9 cellular contexts compared by ENCODE assay signal in genomic region chr7:132518102-132518838, GRCh38. TPM values are rescaled to one million over a fixed set of nuclear protein-coding genes. Genes with fewer than 3 reads are reported as not detected.
DNase-seq lines count a peak whose midpoint lies in the region; ATAC-seq and TF ChIP-seq lines count a peak whose summit lies in the region.
"Had no signal": no experiment of that assay in that cellular context is flagged by ENCODE, and none has a peak within 500 bp of the region (broad histone marks: within the 10 kb centered on the region; RNA-seq: fewer than 3 reads in every experiment).

No MANE protein-coding gene starts in this region.

- no peak overlapping the region for H3K4me3 ChIP-seq in CD8-positive, alpha-beta T cell (ENCODE audit: low read depth, low read length)
- H3K4me3 ChIP-seq in GM23248 (no peak overlapping the region), lower lobe of right lung (no peak overlapping the region)

- H3K79me2 ChIP-seq in GM23248 (ENCODE audit: insufficient read depth): no peaks in the 10 kb centered on the region

- H3K36me3 ChIP-seq in CD8-positive, alpha-beta T cell (ENCODE audit: insufficient read depth, low read length): no peaks in the 10 kb centered on the region
- H3K36me3 ChIP-seq in GM23248 (ENCODE audit: low read depth) (no peaks in the 10 kb centered on the region), lower lobe of right lung (no peaks in the 10 kb centered on the region)

- no peak overlapping the region for H3K27ac ChIP-seq in CD8-positive, alpha-beta T cell (ENCODE audit: low read depth, low read length)
- H3K27ac ChIP-seq in GM23248: no peak overlapping the region
- H3K27ac ChIP-seq in lower lobe of right lung: no peak overlapping the region

- no peaks in the 10 kb centered on the region for H3K36me3 Mint-ChIP-seq in CD8-positive, alpha-beta T cell

- no peaks in the 10 kb centered on the region for H3K27me3 Mint-ChIP-seq in CD8-positive, alpha-beta T cell (ENCODE audit: low read depth)

- no peaks in the 10 kb centered on the region for H3K4me1 Mint-ChIP-seq in CD8-positive, alpha-beta T cell (ENCODE audit: low read depth)

- POLR2A ChIA-PET in CD8-positive, alpha-beta T cell (lab: Charles Lee): no interaction called here

- no peak overlapping the region for H2AFZ ChIP-seq in GM23248

- ATAC-seq in CD8-positive, alpha-beta T cell: no peak
- ATAC-seq in SK-N-SH treated with all-trans-retinoic acid at 6 μM for 48 hours (peak; percentile 57), GM21723 (IDR thresholded peaks at IDR 0.05; ENCODE audit: unreplicated experiment) (no peak), lower lobe of right lung (no peak), HG03108 (IDR thresholded peaks at IDR 0.05; ENCODE audit: unreplicated experiment) (no peak), GM18520 (IDR thresholded peaks at IDR 0.05; ENCODE audit: unreplicated experiment) (no peak)

- no peaks in the 10 kb centered on the region for H3K9me3 ChIP-seq in CD8-positive, alpha-beta T cell (ENCODE audit: low read length)
- H3K9me3 ChIP-seq in GM23248 (ENCODE audit: low read depth) (no peaks in the 10 kb centered on the region), lower lobe of right lung (no peaks in the 10 kb centered on the region)

- CTCF ChIA-PET in CD8-positive, alpha-beta T cell (lab: Charles Lee): interaction anchor here (0.7 to 1.6 kb wide), 3 partner anchors 9 to 37 kb away, joined by 3 to 6 read pairs (median 3); no protein-coding TSS in a partner anchor

- DNase-seq in CD8-positive, alpha-beta T cell: no peak
- DNase-seq in GM23248 (peak; percentile 14), islet precursor cell (peak; percentile 74), lower lobe of right lung (no peak)
- DNase-seq: activated CD4-positive, alpha-beta T cell treated with anti-CD3 and anti-CD28 coated beads, Interleukin-2, amount 50 U/mL, for 4 hours had no signal

- WGBS in GM23248 (ENCODE audit: low coverage in 1 of 2, low lambda C conversion rate in 2 of 2, missing lambda C conversion rate in 2 of 2), 2 experiments: 71 to 74% methylated on average over 11 of the region's 11 CpGs

- in situ Hi-C loops in GM23248 (cut with MboI): no loop called here

- no peak overlapping the region for H3K27ac Mint-ChIP-seq in CD8-positive, alpha-beta T cell

- no peak overlapping the region for H3K4me3 Mint-ChIP-seq in CD8-positive, alpha-beta T cell

- H3K4me1 ChIP-seq in CD8-positive, alpha-beta T cell (ENCODE audit: insufficient read depth, low read length): no peaks in the 10 kb centered on the region
- H3K4me1 ChIP-seq in GM23248 (ENCODE audit: insufficient read depth) (no peaks in the 10 kb centered on the region), lower lobe of right lung (peaks cover 9% of the 10 kb centered on the region)

- no peaks in the 10 kb centered on the region for H3K9me2 ChIP-seq in GM23248 (ENCODE audit: insufficient read depth)

- no peak overlapping the region for H3K4me2 ChIP-seq in GM23248 (ENCODE audit: unreplicated experiment)

- H3K27me3 ChIP-seq in CD8-positive, alpha-beta T cell (ENCODE audit: insufficient read depth, low read length): no peaks in the 10 kb centered on the region
- no peaks in the 10 kb centered on the region for H3K27me3 ChIP-seq in GM23248 (replicated peaks; ENCODE audit: insufficient read depth)
- H3K27me3 ChIP-seq in lower lobe of right lung (ENCODE audit: low read depth): no peaks in the 10 kb centered on the region

- H3F3A ChIP-seq in GM23248 (ENCODE audit: insufficient read depth): no peaks in the 10 kb centered on the region

- H4K20me1 ChIP-seq in GM23248 (ENCODE audit: insufficient read depth): no peaks in the 10 kb centered on the region

- H3K9ac ChIP-seq in GM23248: no peak overlapping the region

- no peaks in the 10 kb centered on the region for H3K9me3 Mint-ChIP-seq in CD8-positive, alpha-beta T cell

- TF ChIP-seq CTCF in CD8-positive, alpha-beta T cell (IDR thresholded peaks at IDR 0.05): peak; percentile 31
- no peak for TF ChIP-seq CTCF in lower lobe of right lung (IDR thresholded peaks at IDR 0.05)

- intact Hi-C loops in CD8-positive, alpha-beta T cell (cut with DNase I, micrococcal nuclease): no loop called here
- intact Hi-C loops in lower lobe of right lung (cut with DNase I): no loop called here

TF ChIP-seq in SK-N-SH treated with all-trans-retinoic acid at 6 μM for 48 hours, 23 proteins besides CTCF, POLR2A, EP300 and RAD21:
- TF ChIP-seq ZFP30 (CRISPR knock-in tag; IDR thresholded peaks at IDR 0.05) (no peak), BACH2 (CRISPR knock-in tag; IDR thresholded peaks at IDR 0.05; ENCODE audit: borderline replicate concordance) (no peak), TOX (CRISPR knock-in tag; IDR thresholded peaks at IDR 0.05; ENCODE audit: borderline replicate concordance) (no peak), TCF4 (CRISPR knock-in tag; IDR thresholded peaks at IDR 0.05; ENCODE audit: borderline replicate concordance) (no peak), RARB (CRISPR knock-in tag; IDR thresholded peaks at IDR 0.05) (no peak), ZNF8 (CRISPR knock-in tag; IDR thresholded peaks at IDR 0.05) (no peak), GLIS3 (CRISPR knock-in tag; IDR thresholded peaks at IDR 0.05) (no peak), ISL1 (CRISPR knock-in tag; IDR thresholded peaks at IDR 0.05) (no peak), ZFP3 (CRISPR knock-in tag; IDR thresholded peaks at IDR 0.05) (no peak), ZNF565 (CRISPR knock-in tag; conservative IDR thresholded peaks at IDR 0.05; ENCODE audit: low read depth) (no peak), SNAI2 (CRISPR knock-in tag; IDR thresholded peaks at IDR 0.05) (no peak)
- TF ChIP-seq, protein P1, sequence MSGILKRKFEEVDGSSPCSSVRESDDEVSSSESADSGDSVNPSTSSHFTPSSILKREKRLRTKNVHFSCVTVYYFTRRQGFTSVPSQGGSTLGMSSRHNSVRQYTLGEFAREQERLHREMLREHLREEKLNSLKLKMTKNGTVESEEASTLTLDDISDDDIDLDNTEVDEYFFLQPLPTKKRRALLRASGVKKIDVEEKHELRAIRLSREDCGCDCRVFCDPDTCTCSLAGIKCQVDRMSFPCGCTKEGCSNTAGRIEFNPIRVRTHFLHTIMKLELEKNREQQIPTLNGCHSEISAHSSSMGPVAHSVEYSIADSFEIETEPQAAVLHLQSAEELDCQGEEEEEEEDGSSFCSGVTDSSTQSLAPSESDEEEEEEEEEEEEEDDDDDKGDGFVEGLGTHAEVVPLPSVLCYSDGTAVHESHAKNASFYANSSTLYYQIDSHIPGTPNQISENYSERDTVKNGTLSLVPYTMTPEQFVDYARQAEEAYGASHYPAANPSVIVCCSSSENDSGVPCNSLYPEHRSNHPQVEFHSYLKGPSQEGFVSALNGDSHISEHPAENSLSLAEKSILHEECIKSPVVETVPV (CRISPR knock-in tag; IDR thresholded peaks at IDR 0.05): no peak
- TF ChIP-seq, protein P2, sequence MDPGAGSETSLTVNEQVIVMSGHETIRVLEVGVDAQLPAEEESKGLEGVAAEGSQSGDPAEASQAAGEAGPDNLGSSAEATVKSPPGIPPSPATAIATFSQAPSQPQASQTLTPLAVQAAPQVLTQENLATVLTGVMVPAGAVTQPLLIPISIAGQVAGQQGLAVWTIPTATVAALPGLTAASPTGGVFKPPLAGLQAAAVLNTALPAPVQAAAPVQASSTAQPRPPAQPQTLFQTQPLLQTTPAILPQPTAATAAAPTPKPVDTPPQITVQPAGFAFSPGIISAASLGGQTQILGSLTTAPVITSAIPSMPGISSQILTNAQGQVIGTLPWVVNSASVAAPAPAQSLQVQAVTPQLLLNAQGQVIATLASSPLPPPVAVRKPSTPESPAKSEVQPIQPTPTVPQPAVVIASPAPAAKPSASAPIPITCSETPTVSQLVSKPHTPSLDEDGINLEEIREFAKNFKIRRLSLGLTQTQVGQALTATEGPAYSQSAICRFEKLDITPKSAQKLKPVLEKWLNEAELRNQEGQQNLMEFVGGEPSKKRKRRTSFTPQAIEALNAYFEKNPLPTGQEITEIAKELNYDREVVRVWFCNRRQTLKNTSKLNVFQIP (CRISPR knock-in tag; IDR thresholded peaks at IDR 0.05; ENCODE audit: borderline replicate concordance, low read depth): no peak
- TF ChIP-seq, protein P3, sequence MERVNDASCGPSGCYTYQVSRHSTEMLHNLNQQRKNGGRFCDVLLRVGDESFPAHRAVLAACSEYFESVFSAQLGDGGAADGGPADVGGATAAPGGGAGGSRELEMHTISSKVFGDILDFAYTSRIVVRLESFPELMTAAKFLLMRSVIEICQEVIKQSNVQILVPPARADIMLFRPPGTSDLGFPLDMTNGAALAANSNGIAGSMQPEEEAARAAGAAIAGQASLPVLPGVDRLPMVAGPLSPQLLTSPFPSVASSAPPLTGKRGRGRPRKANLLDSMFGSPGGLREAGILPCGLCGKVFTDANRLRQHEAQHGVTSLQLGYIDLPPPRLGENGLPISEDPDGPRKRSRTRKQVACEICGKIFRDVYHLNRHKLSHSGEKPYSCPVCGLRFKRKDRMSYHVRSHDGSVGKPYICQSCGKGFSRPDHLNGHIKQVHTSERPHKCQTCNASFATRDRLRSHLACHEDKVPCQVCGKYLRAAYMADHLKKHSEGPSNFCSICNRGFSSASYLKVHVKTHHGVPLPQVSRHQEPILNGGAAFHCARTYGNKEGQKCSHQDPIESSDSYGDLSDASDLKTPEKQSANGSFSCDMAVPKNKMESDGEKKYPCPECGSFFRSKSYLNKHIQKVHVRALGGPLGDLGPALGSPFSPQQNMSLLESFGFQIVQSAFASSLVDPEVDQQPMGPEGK (CRISPR knock-in tag; IDR thresholded peaks at IDR 0.05; ENCODE audit: borderline replicate concordance): no peak

RNA-seq across cellular contexts. Expression of gene PLXNA4, which starts 58.0 kb away (rescaled TPM):
- total RNA-seq in CD8-positive, alpha-beta T cell: 1 to 10 TPM; 1.6 to 2.1 TPM
- 0.32 and 0.89 TPM in 2 replicates for total RNA-seq in GM23248 (2014; rRNA removed; shearing (Covaris generic))
- 0.01 TPM in 1 of 2 replicates, not detected in the other for polyA plus RNA-seq in GM23248 (2016; fragmentation: Nextera tagmentation; extraction: Ambion mirVana)
- total RNA-seq in lower lobe of right lung: 4.3 TPM

Comparison
In these comparisons a context has a peak if more than half of its experiments do, and no peak if none do; other contexts are left out.
1. DNase-seq: peak in GM23248 (single experiment) and islet precursor cell (single experiment); none in CD8-positive, alpha-beta T cell (0 of 7) and lower lobe of right lung (single experiment).